ENCODE assay signal across 20 cellular contexts in genomic region chr11:46129133-46129532, GRCh38. TPM values are rescaled to one million over a fixed set of nuclear protein-coding genes. Genes with fewer than 3 reads are reported as not detected.
DNase-seq lines count a peak whose midpoint lies in the region; ATAC-seq, FAIRE-seq and TF ChIP-seq lines count a peak whose summit lies in the region.
"Had no signal": no experiment of that assay in that cellular context is flagged by ENCODE, and none has a peak within 500 bp of the region (broad histone marks: within the 10 kb centered on the region; RNA-seq: fewer than 3 reads in every experiment).

No MANE protein-coding gene starts in this region.

- DNase-seq in HepG2 (ENCODE audit: low spot score) = no peak
- no peak for DNase-seq in right lobe of liver
- DNase-seq in K562 (ENCODE audit: extremely low read depth in 1 of 4, low spot score in 3 of 4) = no peak
- no peak for DNase-seq in Right ventricle myocardium inferior (ENCODE audit: missing footprints)
- no peak for DNase-seq in AG08395 (ENCODE audit: low spot score)
- DNase-seq: BE2C; Caco-2; Calu3; CD4-positive, alpha-beta T cell; CD8-positive, alpha-beta T cell; DMS79 treated with DMSO at 0.1 percent for 48 hours; GF-D8 had no signal

- no peaks in the 10 kb centered on the region for H3K9me1 ChIP-seq in K562 (ENCODE audit: control insufficient read depth, insufficient read depth, low read length)

- H3K27ac ChIP-seq in HepG2 (ENCODE audit: extremely low read length, insufficient read depth, low read length) (no peak overlapping the region), right lobe of liver (no peak overlapping the region), K562 (ENCODE audit: extremely low read depth, low read depth, low read length) (no peak overlapping the region)
- H3K27ac ChIP-seq: 22Rv1; A549; BLaER1 treated with 17β-estradiol and CSF1 and Interleukin-3, amounts not matched to agents 10 nM and 100 nM; C4-2B had no signal

- in situ Hi-C loops in HepG2 (cut with HindIII; ENCODE audit: extremely low pct_ligation_motif_present, low pct_unique_long_range_greater_than_20kb) = no loop called here
- in situ Hi-C loops in K562 (cut with MboI) = no loop called here

- CTCF ChIA-PET in HepG2 (lab: Yijun Ruan, JAX; ENCODE audit: low intra/inter-chr PET ratio, low total read pairs) (no interaction called here), K562 (lab: Yijun Ruan, JAX; ENCODE audit: low intra/inter-chr PET ratio) (no interaction called here)

- H3K36me3 ChIP-seq in HepG2 (replicated peaks in 1 of 2; ENCODE audit: control insufficient read depth in 1 of 2, insufficient read depth in 2 of 2, low read length in 2 of 2) (no peaks in the 10 kb centered on the region), right lobe of liver (no peaks in the 10 kb centered on the region), K562 (ENCODE audit: control insufficient read depth, insufficient read depth, low read length) (no peaks in the 10 kb centered on the region; the same call in 2 of the 3 replicates)
- H3K36me3 ChIP-seq: BE2C; BLaER1 treated with 17β-estradiol and CSF1 and Interleukin-3, amounts not matched to agents 10 nM and 100 nM had no signal

- POLR2A ChIA-PET in HepG2 (lab: Yijun Ruan, JAX) (no interaction called here), K562 (lab: Yijun Ruan, JAX) (interaction anchor here (0.6 kb wide), 1 partner anchor 134 kb away, joined by 3 read pairs; no protein-coding TSS in a partner anchor)

- intact Hi-C loops in HepG2 (cut with micrococcal nuclease; ENCODE audit: unreplicated experiment) (loop anchor here (5.0 to 10.0 kb wide), 3 partner anchors 74 to 282 kb away; partner anchors contain the start of gene CRY2), right lobe of liver (cut with DNase I) (no loop called here), K562 (cut with micrococcal nuclease) (no loop called here), Right ventricle myocardium inferior (cut with DNase I) (loop anchor here (10.0 kb wide), 2 partner anchors 164 to 186 kb away; no protein-coding TSS in a partner anchor)

- H3K27me3 ChIP-seq in HepG2 (ENCODE audit: control insufficient read depth in 1 of 2, insufficient read depth in 2 of 2, low read length in 2 of 2) (peaks cover 0 to 2% of the 10 kb centered on the region in 2 experiments; a peak in 1 of 5 replicates), right lobe of liver (no peaks in the 10 kb centered on the region), K562 (ENCODE audit: control insufficient read depth in 2 of 2, insufficient read depth in 2 of 2, low read length in 2 of 2) (no peaks in the 10 kb centered on the region)
- H3K27me3 ChIP-seq: BE2C; BLaER1 treated with 17β-estradiol and CSF1 and Interleukin-3, amounts not matched to agents 10 nM and 100 nM had no signal

- ATAC-seq in HepG2 = no peak
- ATAC-seq in right lobe of liver = no peak
- ATAC-seq in K562 = no peak
- no peak for ATAC-seq in Right ventricle myocardium inferior
- ATAC-seq: A549; CD8-positive, alpha-beta T cell had no signal

- H4K20me1 ChIP-seq in HepG2 (ENCODE audit: insufficient read depth, low read length) = no peaks in the 10 kb centered on the region
- no peaks in the 10 kb centered on the region for H4K20me1 ChIP-seq in K562 (replicated peaks; ENCODE audit: control insufficient read depth, insufficient read depth, low read length)
- H4K20me1 ChIP-seq: BLaER1 treated with 17β-estradiol and CSF1 and Interleukin-3, amounts not matched to agents 10 nM and 100 nM had no signal

- H3K9me3 ChIP-seq in HepG2 (ENCODE audit: low read length) (no peaks in the 10 kb centered on the region), right lobe of liver (no peaks in the 10 kb centered on the region), K562 (replicated peaks; ENCODE audit: control insufficient read depth, insufficient read depth, low read depth, low read length) (no peaks in the 10 kb centered on the region)
- H3K9me3 ChIP-seq: A549; BE2C; BLaER1 treated with 17β-estradiol and CSF1 and Interleukin-3, amounts not matched to agents 10 nM and 100 nM; Caco-2 had no signal

- 8% methylated on average over 2 of the region's 2 CpGs for WGBS in HepG2 (ENCODE audit: low lambda C conversion rate)
- 64% methylated on average over 2 of the region's 2 CpGs for WGBS in right lobe of liver (ENCODE audit: insufficient coverage, low coverage, low lambda C conversion rate, missing lambda C conversion rate)
- 73% methylated on average over 2 of the region's 2 CpGs for WGBS in K562 (ENCODE audit: insufficient coverage, low coverage, missing lambda C conversion rate)

- TF ChIP-seq CTCF in HepG2 (CRISPR knock-in tag; IDR thresholded peaks at IDR 0.05) (no peak), right lobe of liver (IDR thresholded peaks at IDR 0.05) (no peak), K562 (IDR thresholded peaks at IDR 0.05 in 2 of 3, conservative IDR thresholded peaks at IDR 0.05 in 1 of 3; ENCODE audit: insufficient read depth in 2 of 3, low read depth in 1 of 3, low read length in 3 of 3) (no peak)

- H3K4me3 ChIP-seq in HepG2 (replicated peaks in 1 of 3; ENCODE audit: insufficient read depth in 1 of 3, low read depth in 2 of 3, low read length in 3 of 3) = no peak overlapping the region
- no peak overlapping the region for H3K4me3 ChIP-seq in right lobe of liver
- H3K4me3 ChIP-seq in K562 = no peak overlapping the region
- H3K4me3 ChIP-seq: A549; BLaER1 treated with 17β-estradiol and CSF1 and Interleukin-3, amounts not matched to agents 10 nM and 100 nM had no signal

- no peak for TF ChIP-seq POLR2A in HepG2 (IDR thresholded peaks at IDR 0.05; ENCODE audit: insufficient read depth in 1 of 2, low read depth in 2 of 2, low read length in 2 of 2)
- no peak for TF ChIP-seq POLR2A in right lobe of liver (IDR thresholded peaks at IDR 0.05)
- TF ChIP-seq POLR2A in K562 (conservative IDR thresholded peaks at IDR 0.05) = no peak

- H3K9ac ChIP-seq in HepG2 (ENCODE audit: insufficient read depth, low read depth, low read length) (no peak overlapping the region), K562 (ENCODE audit: insufficient read depth in 1 of 2, low read depth in 2 of 2, low read length in 2 of 2) (no peak overlapping the region)

- H2AFZ ChIP-seq in HepG2 (ENCODE audit: low read length) (no peak overlapping the region), K562 (ENCODE audit: low read depth, low read length) (no peak overlapping the region)

- BruUV-seq in HepG2 (replicated peaks; lab: Mats Ljungman, UMichigan) (no TSS peak), K562 (replicated peaks; lab: Mats Ljungman, UMichigan) (no TSS peak)

- FAIRE-seq in HepG2 (lab: Jason Lieb, UNC) = no peak
- FAIRE-seq in K562 (lab: Jason Lieb, UNC) = no peak
- FAIRE-seq: A549, D721Med, G401.6, GM12891, GM19239 had no signal

- H3K4me1 ChIP-seq in HepG2 (ENCODE audit: insufficient read depth, low read length) (peaks cover 17% of the 10 kb centered on the region), right lobe of liver (no peaks in the 10 kb centered on the region), K562 (replicated peaks in 1 of 2; ENCODE audit: control insufficient read depth in 2 of 2, insufficient read depth in 2 of 2, low read length in 2 of 2) (peaks cover 0 to 8% of the 10 kb centered on the region in 2 experiments; a peak in 2 of 5 replicates)
- H3K4me1 ChIP-seq: BE2C had no signal

- no peak for TF ChIP-seq EP300 in HepG2 (IDR thresholded peaks at IDR 0.05; ENCODE audit: low read depth in 2 of 2, low read length in 2 of 2)
- TF ChIP-seq EP300 in HepG2 (CRISPR knock-in tag; IDR thresholded peaks at IDR 0.05; ENCODE audit: borderline replicate concordance) = no peak
- TF ChIP-seq EP300 in K562 (IDR thresholded peaks at IDR 0.05; ENCODE audit: low read length) = no peak

- no peak overlapping the region for H3K4me2 ChIP-seq in HepG2 (ENCODE audit: low read depth, low read length)
- no peak overlapping the region for H3K4me2 ChIP-seq in K562 (ENCODE audit: insufficient read depth, low read length)
- H3K4me2 ChIP-seq: A549 had no signal

- TF ChIP-seq RAD21 in HepG2 (CRISPR knock-in tag; IDR thresholded peaks at IDR 0.05) (no peak), K562 (CRISPR knock-in tag; conservative IDR thresholded peaks at IDR 0.05 in 1 of 2, IDR thresholded peaks at IDR 0.05 in 1 of 2) (no peak)

- H3K79me2 ChIP-seq in HepG2 (ENCODE audit: insufficient read depth, low read length) (no peaks in the 10 kb centered on the region), K562 (ENCODE audit: control insufficient read depth, insufficient read depth, low read length) (no peaks in the 10 kb centered on the region)

RNA-seq across cellular contexts. Expression of gene PHF21A, which starts 7.9 kb away (rescaled TPM):
- total RNA-seq in HepG2 (2016; rRNA removed; fragmentation: Illumina TruSeq; extraction: Trizol) = 4.1 and 5.6 TPM in 2 replicates
- total RNA-seq in HepG2 (2016; cell fraction: cytosol; rRNA removed; fragmentation: Illumina TruSeq; extraction: Trizol; ENCODE audit: low read depth) = 8.0 and 10.4 TPM in 2 replicates
- 3.6 and 4.1 TPM in 2 replicates for total RNA-seq in HepG2 (2016; cell fraction: insoluble cytoplasmic fraction; rRNA removed; fragmentation: Illumina TruSeq; extraction: Trizol)
- total RNA-seq in HepG2 (2016; cell fraction: membrane; rRNA removed; fragmentation: Illumina TruSeq; extraction: Trizol) = 5.6 and 5.7 TPM in 2 replicates
- total RNA-seq in HepG2 (2016; cell fraction: nucleus; rRNA removed; fragmentation: Illumina TruSeq; extraction: Trizol) = 7.8 and 14.3 TPM in 2 replicates
- polyA plus RNA-seq in HepG2 (2011; rRNA removed) = 30.6 and 34.6 TPM in 2 replicates
- polyA plus RNA-seq in HepG2 (2011; cell fraction: cytosol; rRNA removed) = 11.4 and 12.7 TPM in 2 replicates
- polyA plus RNA-seq in HepG2 (2011; cell fraction: nucleus; rRNA removed) = 69.2 and 75.3 TPM in 2 replicates
- polyA plus RNA-seq in HepG2 (2012) = 19.1 and 20.7 TPM in 2 replicates
- polyA plus RNA-seq in HepG2 (2016; cell fraction: cytosol; fragmentation: Illumina TruSeq; extraction: Trizol; ENCODE audit: low read depth) = 1.9 and 2.3 TPM in 2 replicates
- 6.3 and 7.9 TPM in 2 replicates for polyA plus RNA-seq in HepG2 (2016; cell fraction: insoluble cytoplasmic fraction; fragmentation: Illumina TruSeq; extraction: Trizol; ENCODE audit: low read depth)
- 5.0 and 6.3 TPM in 2 replicates for polyA plus RNA-seq in HepG2 (2016; cell fraction: membrane; fragmentation: Illumina TruSeq; extraction: Trizol; ENCODE audit: low read depth)
- polyA plus RNA-seq in HepG2 (2016; cell fraction: nucleus; fragmentation: Illumina TruSeq; extraction: Trizol; ENCODE audit: insufficient read depth, low read depth) = 17.7 and 22.1 TPM in 2 replicates
- 14.6 and 18.0 TPM in 2 replicates for polyA minus RNA-seq in HepG2 (2011; rRNA and poly(A)+ RNA removed; ENCODE audit: low replicate concordance)
- polyA minus RNA-seq in HepG2 (2011; cell fraction: cytosol; rRNA and poly(A)+ RNA removed) = 12.4 and 12.7 TPM in 2 replicates
- polyA minus RNA-seq in HepG2 (2011; cell fraction: nucleus; rRNA and poly(A)+ RNA removed) = 42.5 and 54.2 TPM in 2 replicates
- 10 to 100 TPM in 5 of 6 experiments, 1 to 10 TPM in 1; 9.2 to 17.1 (median 10.4) TPM for total RNA-seq in right lobe of liver
- total RNA-seq in K562 (2011; cell fraction: chromatin; rRNA removed; ENCODE audit: low replicate concordance) = 41.0 and 108 TPM in 2 replicates
- total RNA-seq in K562 (2011; cell fraction: nucleolus; rRNA removed) = 17.0 and 21.1 TPM in 2 replicates
- 27.0 and 37.7 TPM in 2 replicates for total RNA-seq in K562 (2011; cell fraction: nucleoplasm; rRNA removed)
- total RNA-seq in K562 (2014; rRNA removed) = 7.7 and 13.3 TPM in 2 replicates
- total RNA-seq in K562 (2014; rRNA removed; fragmentation: Illumina TruSeq; extraction: Trizol) = 8.6 and 9.7 TPM in 2 replicates
- total RNA-seq in K562 (2015; rRNA removed; fragmentation: Illumina TruSeq; extraction: Trizol) = 8.5 and 10.7 TPM in 2 replicates
- total RNA-seq in K562 (2021) = 20.4 and 26.6 TPM in 2 replicates
- 12.8 and 20.2 TPM in 2 replicates for polyA plus RNA-seq in K562 (2011; rRNA removed)
- 7.2 and 8.7 TPM in 2 replicates for polyA plus RNA-seq in K562 (2011; cell fraction: cytosol; rRNA removed)
- 33.5 and 36.9 TPM in 2 replicates for polyA plus RNA-seq in K562 (2011; cell fraction: nucleus; rRNA removed)
- 17.5 and 25.3 TPM in 2 replicates for polyA plus RNA-seq in K562 (2012)
- 25.7 and 32.4 TPM in 2 replicates for polyA plus RNA-seq in K562 (2014; fragmentation: Illumina TruSeq; extraction: Trizol)
- 1 to 10 TPM; 1.5 to 2.2 TPM for polyA plus RNA-seq in K562 (2014; fragmentation: Nextera tagmentation; extraction: Ambion mirVana)
- 12.7 and 14.5 TPM in 2 replicates for polyA plus RNA-seq in K562 (2014; rRNA removed)
- 12.6 and 22.6 TPM in 2 replicates for polyA minus RNA-seq in K562 (2011; rRNA and poly(A)+ RNA removed)
- 14.4 and 14.8 TPM in 2 replicates for polyA minus RNA-seq in K562 (2011; cell fraction: cytosol; rRNA and poly(A)+ RNA removed)
- 11.4 and 23.0 TPM in 2 replicates for polyA minus RNA-seq in K562 (2011; cell fraction: nucleus; rRNA and poly(A)+ RNA removed)
- total RNA-seq in Right ventricle myocardium inferior = 35.4 TPM

Comparison
In these comparisons a context has a peak if more than half of its experiments do, and no peak if none do; other contexts are left out.
1. intact Hi-C loops: an anchor here in HepG2 (5.0 to 10.0 kb wide) and Right ventricle myocardium inferior (10.0 kb wide); none called in right lobe of liver and K562.